In the genomic region with DNA sequence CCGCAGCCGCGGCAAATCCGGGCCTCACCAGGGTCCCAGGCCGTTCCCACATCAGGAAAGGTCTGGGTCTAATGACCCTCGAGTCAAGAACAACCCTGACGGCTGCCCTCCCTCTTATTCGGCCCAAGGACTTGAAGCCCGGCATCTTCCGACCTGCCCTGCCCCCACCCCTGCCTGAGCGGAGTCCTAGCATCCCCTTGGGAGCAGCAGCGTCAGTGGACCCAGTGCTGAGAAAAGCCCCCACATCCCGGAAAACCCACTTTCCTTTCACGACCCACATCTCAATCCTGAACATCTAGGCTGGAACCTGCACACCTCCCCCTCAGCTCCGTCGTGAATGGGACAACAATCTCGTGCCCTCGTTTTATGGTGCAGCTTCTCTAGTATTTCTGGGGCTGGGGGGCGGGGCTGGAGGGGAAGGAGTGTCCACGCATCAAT, we compare ENCODE assay signal across 10 cellular contexts. TPM values are rescaled to one million over a fixed set of nuclear protein-coding genes. Genes with fewer than 3 reads are reported as not detected.
DNase-seq lines count a peak whose midpoint lies in the region; ATAC-seq, FAIRE-seq and TF ChIP-seq lines count a peak whose summit lies in the region.
"Had no signal": no experiment of that assay in that cellular context is flagged by ENCODE, and none has a peak within 500 bp of the region (broad histone marks: within the 10 kb centered on the region; RNA-seq: fewer than 3 reads in every experiment).

No MANE protein-coding gene starts in this region.

- H3K4me3 ChIP-seq in keratinocyte (ENCODE audit: control insufficient read depth in 2 of 3, extremely low read depth in 1 of 3, insufficient read depth in 2 of 3, low read depth in 1 of 3, low read length in 3 of 3) (peak overlapping the region in 2 of 3 experiments; percentile 64 to 98), subcutaneous abdominal adipose tissue (ENCODE audit: low read depth in 1 of 5, low read length in 5 of 5) (peak overlapping the region; percentile 46 to 91 (median 84))

- H4K20me1 ChIP-seq in keratinocyte (ENCODE audit: control insufficient read depth, extremely low read depth, insufficient read depth, low read length) = peaks cover 8% of the 10 kb centered on the region

- H3K9me1 ChIP-seq in keratinocyte (ENCODE audit: control insufficient read depth, extremely low read depth, insufficient read depth, low read length) = no peaks in the 10 kb centered on the region

- H3K79me2 ChIP-seq in keratinocyte (ENCODE audit: control insufficient read depth, insufficient read depth, low read length) = peaks cover 32% of the 10 kb centered on the region

- DNase-seq in DMS53 (lab: John Stamatoyannopoulos, UW) (peak; percentile 61), DMS53 treated with DMSO at 0.1 percent for 48 hours (lab: John Stamatoyannopoulos, UW; ENCODE audit: unreplicated experiment) (no peak), keratinocyte (ENCODE audit: low read depth, low spot score) (no peak), SW 1271 (lab: John Stamatoyannopoulos, UW) (no peak)
- peak; percentile 37 for DNase-seq in activated CD4-positive, alpha-beta T cell treated with anti-CD3 and anti-CD28 coated beads, Interleukin-2, amount 50 U/mL, for 1 hour
- DNase-seq: NCI-H187 treated with DMSO at 0.1 percent for 48 hours had no signal

- no peak for ATAC-seq in GM19351 (IDR thresholded peaks at IDR 0.05; ENCODE audit: unreplicated experiment)
- no peak for ATAC-seq in HG03469 (IDR thresholded peaks at IDR 0.05; ENCODE audit: unreplicated experiment)

- H3K4me1 ChIP-seq in keratinocyte (ENCODE audit: control insufficient read depth, extremely low read depth, insufficient read depth, low read length) (peaks cover 45% of the 10 kb centered on the region), subcutaneous abdominal adipose tissue (ENCODE audit: control insufficient read depth in 5 of 5, insufficient read depth in 5 of 5, low read length in 5 of 5) (peaks cover 5 to 55% (median 44%) of the 10 kb centered on the region in 5 donors)

- no peak for FAIRE-seq in keratinocyte (lab: Jason Lieb, UNC)
- FAIRE-seq: A204.1 had no signal

- H3K27me3 ChIP-seq in keratinocyte (ENCODE audit: control insufficient read depth, extremely low read depth, insufficient read depth, low read length) (no peaks in the 10 kb centered on the region), subcutaneous abdominal adipose tissue (ENCODE audit: control insufficient read depth in 5 of 5, insufficient read depth in 4 of 5, low read length in 5 of 5) (no peaks in the 10 kb centered on the region)

- H3K9ac ChIP-seq in keratinocyte (ENCODE audit: control insufficient read depth, extremely low read depth, insufficient read depth, low read length) = peak overlapping the region; percentile 79
- peak overlapping the region in 2 of 5 donors; percentile 42 to 75 for H3K9ac ChIP-seq in subcutaneous abdominal adipose tissue (ENCODE audit: low read length in 5 of 5)

- dilution Hi-C loops in keratinocyte (cut with MboI; ENCODE audit: extremely low pct_ligation_motif_present, low sequenced_read_pairs) = no loop called here

- H3K9me3 ChIP-seq in keratinocyte (ENCODE audit: control insufficient read depth, low read depth, low read length) (no peaks in the 10 kb centered on the region), subcutaneous abdominal adipose tissue (ENCODE audit: control insufficient read depth in 5 of 5, low read length in 5 of 5) (no peaks in the 10 kb centered on the region)

- H3K36me3 ChIP-seq in keratinocyte (ENCODE audit: control insufficient read depth in 2 of 2, extremely low read depth in 1 of 2, insufficient read depth in 2 of 2, low read length in 2 of 2) = peaks cover 20 to 28% of the 10 kb centered on the region in 2 experiments
- peaks cover 0 to 36% (median 32%) of the 10 kb centered on the region in 5 donors for H3K36me3 ChIP-seq in subcutaneous abdominal adipose tissue (ENCODE audit: control insufficient read depth in 5 of 5, insufficient read depth in 5 of 5, low read length in 5 of 5)

- H2AFZ ChIP-seq in keratinocyte (ENCODE audit: control insufficient read depth, low read length) = no peak overlapping the region

- H3K27ac ChIP-seq in keratinocyte (ENCODE audit: control insufficient read depth, insufficient read depth, low read length) (peak overlapping the region; percentile 73), subcutaneous abdominal adipose tissue (ENCODE audit: low read depth, low read length) (peak overlapping the region; percentile 96)

- H3K4me2 ChIP-seq in keratinocyte (ENCODE audit: control insufficient read depth, extremely low read depth, insufficient read depth, low read depth, low read length) = peak overlapping the region; percentile 97

- TF ChIP-seq CTCF in keratinocyte (optimal IDR thresholded peaks at IDR 0.05 in 1 of 3, IDR thresholded peaks at IDR 0.05 in 1 of 3, conservative IDR thresholded peaks at IDR 0.05 in 1 of 3; ENCODE audit: extremely low read depth in 1 of 3, insufficient read depth in 2 of 3, low read length in 3 of 3) = no peak

RNA-seq across cellular contexts. Expression of gene TMEM88, which starts 0.8 kb away (rescaled TPM):
- 0.14 to 0.45 TPM (median 0.24 TPM) in 3 replicates for polyA plus RNA-seq in keratinocyte
- not detected for polyA plus RNA-seq in keratinocyte (2011; ENCODE audit: low read depth)
- 0.09 and 0.16 TPM in 2 replicates for polyA plus RNA-seq in keratinocyte (2011; cell fraction: cytosol; rRNA removed)
- 2.1 and 3.6 TPM in 2 replicates for polyA plus RNA-seq in keratinocyte (2011; cell fraction: nucleus; rRNA removed)
- polyA plus RNA-seq in keratinocyte (2012; ENCODE audit: low replicate concordance) = 0.36 and 1.5 TPM in 2 replicates
- polyA minus RNA-seq in keratinocyte = not detected in 3 replicates
- polyA minus RNA-seq in keratinocyte (2011; cell fraction: cytosol; rRNA and poly(A)+ RNA removed) = not detected
- 2.6 TPM in 1 of 2 replicates, not detected in the other for polyA minus RNA-seq in keratinocyte (2011; cell fraction: nucleus; rRNA and poly(A)+ RNA removed)

RNA-seq across cellular contexts. Expression of gene NAA38, which starts 1.7 kb away (rescaled TPM):
- 41.0 to 130 TPM (median 70.9 TPM) in 3 replicates for polyA plus RNA-seq in keratinocyte
- polyA plus RNA-seq in keratinocyte (2011; ENCODE audit: low read depth) = 31.0 TPM
- polyA plus RNA-seq in keratinocyte (2011; cell fraction: cytosol; rRNA removed) = 30.0 and 56.4 TPM in 2 replicates
- polyA plus RNA-seq in keratinocyte (2011; cell fraction: nucleus; rRNA removed) = 21.9 and 22.5 TPM in 2 replicates
- 51.7 and 115 TPM in 2 replicates for polyA plus RNA-seq in keratinocyte (2012; ENCODE audit: low replicate concordance)
- 11.5 to 53.1 TPM (median 28.6 TPM) in 3 replicates for polyA minus RNA-seq in keratinocyte
- polyA minus RNA-seq in keratinocyte (2011; cell fraction: cytosol; rRNA and poly(A)+ RNA removed) = 221 TPM
- 8.3 and 23.7 TPM in 2 replicates for polyA minus RNA-seq in keratinocyte (2011; cell fraction: nucleus; rRNA and poly(A)+ RNA removed)

RNA-seq across cellular contexts. Expression of gene CYB5D1, which starts 2.1 kb away (rescaled TPM):
- 9.0 to 14.8 TPM (median 12.4 TPM) in 3 replicates for polyA plus RNA-seq in keratinocyte
- polyA plus RNA-seq in keratinocyte (2011; ENCODE audit: low read depth) = 3.5 TPM
- 7.8 and 10.9 TPM in 2 replicates for polyA plus RNA-seq in keratinocyte (2011; cell fraction: cytosol; rRNA removed)
- polyA plus RNA-seq in keratinocyte (2011; cell fraction: nucleus; rRNA removed) = 15.4 and 19.2 TPM in 2 replicates
- 6.5 and 9.8 TPM in 2 replicates for polyA plus RNA-seq in keratinocyte (2012; ENCODE audit: low replicate concordance)
- polyA minus RNA-seq in keratinocyte = 6.2 to 12.7 TPM (median 6.7 TPM) in 3 replicates
- 9.8 TPM for polyA minus RNA-seq in keratinocyte (2011; cell fraction: cytosol; rRNA and poly(A)+ RNA removed)
- 5.5 and 9.0 TPM in 2 replicates for polyA minus RNA-seq in keratinocyte (2011; cell fraction: nucleus; rRNA and poly(A)+ RNA removed)

RNA-seq across cellular contexts. Expression of gene KDM6B, which starts 21.6 kb away (rescaled TPM):
- 1.0 to 1.6 TPM (median 1.4 TPM) in 3 replicates for polyA plus RNA-seq in keratinocyte
- 8.2 TPM for polyA plus RNA-seq in keratinocyte (2011; ENCODE audit: low read depth)
- polyA plus RNA-seq in keratinocyte (2011; cell fraction: cytosol; rRNA removed) = 1.0 and 1.6 TPM in 2 replicates
- polyA plus RNA-seq in keratinocyte (2011; cell fraction: nucleus; rRNA removed) = 11.7 and 18.0 TPM in 2 replicates
- polyA plus RNA-seq in keratinocyte (2012; ENCODE audit: low replicate concordance) = 9.1 and 12.5 TPM in 2 replicates
- polyA minus RNA-seq in keratinocyte = 2.3 to 8.4 TPM (median 5.9 TPM) in 3 replicates
- polyA minus RNA-seq in keratinocyte (2011; cell fraction: cytosol; rRNA and poly(A)+ RNA removed) = 4.0 TPM
- 18.1 and 23.6 TPM in 2 replicates for polyA minus RNA-seq in keratinocyte (2011; cell fraction: nucleus; rRNA and poly(A)+ RNA removed)

RNA-seq across cellular contexts. Expression of gene CHD3, which starts 32.9 kb away (rescaled TPM):
- polyA plus RNA-seq in keratinocyte = 27.8 to 30.1 TPM (median 28.1 TPM) in 3 replicates
- 19.1 TPM for polyA plus RNA-seq in keratinocyte (2011; ENCODE audit: low read depth)
- polyA plus RNA-seq in keratinocyte (2011; cell fraction: cytosol; rRNA removed) = 21.7 and 36.9 TPM in 2 replicates
- 110 and 113 TPM in 2 replicates for polyA plus RNA-seq in keratinocyte (2011; cell fraction: nucleus; rRNA removed)
- polyA plus RNA-seq in keratinocyte (2012; ENCODE audit: low replicate concordance) = 21.0 and 81.2 TPM in 2 replicates
- 51.0 to 122 TPM (median 65.2 TPM) in 3 replicates for polyA minus RNA-seq in keratinocyte
- 83.5 TPM for polyA minus RNA-seq in keratinocyte (2011; cell fraction: cytosol; rRNA and poly(A)+ RNA removed)
- polyA minus RNA-seq in keratinocyte (2011; cell fraction: nucleus; rRNA and poly(A)+ RNA removed) = 50.3 and 60.0 TPM in 2 replicates

Comparison
In these comparisons a context has a peak if more than half of its experiments do, and no peak if none do; other contexts are left out.
1. DNase-seq: peak in DMS53 (single experiment) and activated CD4-positive, alpha-beta T cell treated with anti-CD3 and anti-CD28 coated beads, Interleukin-2, amount 50 U/mL, for 1 hour (single experiment); none in DMS53 treated with DMSO at 0.1 percent for 48 hours (single experiment), keratinocyte (single experiment) and SW 1271 (0 of 2).